In the genomic region with DNA sequence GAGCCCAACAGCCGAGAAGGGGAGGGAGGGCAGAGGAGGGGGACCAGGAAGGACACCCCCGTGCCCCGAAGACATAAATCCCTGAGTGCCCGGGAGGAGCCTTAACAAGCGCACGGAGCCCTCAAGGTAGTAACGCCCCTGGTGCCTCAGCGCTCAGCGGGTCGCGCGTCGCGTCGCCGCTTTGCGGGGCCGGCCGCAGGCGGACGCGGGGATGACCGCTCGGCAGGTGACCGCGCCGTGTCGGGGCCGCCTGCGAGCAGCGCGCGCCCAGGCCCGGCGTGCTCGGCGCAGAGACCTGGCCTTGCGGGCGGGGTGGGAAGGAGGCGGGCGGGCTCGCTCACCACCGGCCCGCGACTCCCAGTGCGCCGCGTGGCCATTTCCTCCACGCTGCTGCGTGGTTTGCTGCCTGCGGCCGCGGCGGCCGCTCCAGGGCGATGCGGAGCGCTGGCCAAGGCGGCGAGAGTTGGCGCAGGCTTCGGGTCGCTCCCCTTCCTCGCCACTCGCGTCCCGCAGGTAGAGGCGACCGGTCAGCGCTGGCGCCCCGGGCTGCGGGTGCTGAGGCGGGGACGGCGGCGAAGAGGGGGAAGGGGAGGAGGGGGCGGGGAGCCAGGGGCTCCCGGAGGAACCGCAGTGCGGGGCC, we compare ENCODE assay signal across 8 cellular contexts. TPM values are rescaled to one million over a fixed set of nuclear protein-coding genes. Genes with fewer than 3 reads are reported as not detected.
DNase-seq lines count a peak whose midpoint lies in the region; ATAC-seq and TF ChIP-seq lines count a peak whose summit lies in the region.

No MANE protein-coding gene starts in this region.

- peak overlapping the region; percentile 85 for H3K4me3 Mint-ChIP-seq in mesothelial cell of epicardium

- peak; percentile 83 for DNase-seq in DMS53 (lab: John Stamatoyannopoulos, UW)
- DNase-seq in DMS53 treated with DMSO at 0.1 percent for 48 hours (lab: John Stamatoyannopoulos, UW; ENCODE audit: unreplicated experiment), result no peak
- no peak for DNase-seq in Panc1 (ENCODE audit: low read depth, low spot score)
- no peak for DNase-seq in effector memory CD4-positive, alpha-beta T cell
- peak; percentile 30 to 54 for DNase-seq in mesothelial cell of epicardium (ENCODE audit: low spot score in 2 of 2, unreplicated experiment in 2 of 2)
- DNase-seq in uterus, result peak in 1 of 2 donors; percentile 16
- no peak for DNase-seq in H4 (ENCODE audit: low spot score)

- peak overlapping the region; percentile 73 for H3K27ac Mint-ChIP-seq in mesothelial cell of epicardium

- CTCF ChIA-PET in HEK293 (lab: Yijun Ruan, JAX), result interaction anchor here (0.7 kb wide), 1 partner anchor 912 kb away, joined by 3 read pairs; no protein-coding TSS in a partner anchor
- CTCF ChIA-PET in Panc1 (lab: Charles Lee), result no interaction called here

- ATAC-seq in Panc1, result peak; percentile 71

- POLR2A ChIA-PET in HEK293 (lab: Yijun Ruan, JAX) (no interaction called here), Panc1 (lab: Charles Lee) (no interaction called here)

- H3K36me3 ChIP-seq in HEK293 (ENCODE audit: control insufficient read depth in 2 of 2, insufficient read depth in 1 of 2, low read length in 2 of 2) (no peaks in the 10 kb centered on the region), Panc1 (ENCODE audit: control insufficient read depth, insufficient read depth, low read length) (no peaks in the 10 kb centered on the region; the same call in 1 of the 2 replicates), uterus (no peaks in the 10 kb centered on the region)
- no peaks in the 10 kb centered on the region for H3K36me3 ChIP-seq in effector memory CD4-positive, alpha-beta T cell (ENCODE audit: control insufficient read depth, insufficient read depth, low read length)

- no peaks in the 10 kb centered on the region for H3K9me3 Mint-ChIP-seq in mesothelial cell of epicardium

- H3K9me3 ChIP-seq in HEK293 (ENCODE audit: control insufficient read depth, insufficient read depth, low read depth, low read length) (no peaks in the 10 kb centered on the region), Panc1 (ENCODE audit: control insufficient read depth, insufficient read depth, low read depth, low read length) (no peaks in the 10 kb centered on the region), uterus (no peaks in the 10 kb centered on the region)
- no peaks in the 10 kb centered on the region for H3K9me3 ChIP-seq in effector memory CD4-positive, alpha-beta T cell (ENCODE audit: control insufficient read depth, low read length)

- TF ChIP-seq CTCF in HEK293 (tag by site-specific recombination; IDR thresholded peaks at IDR 0.05) (no peak), Panc1 (IDR thresholded peaks at IDR 0.05) (no peak), mesothelial cell of epicardium (IDR thresholded peaks at IDR 0.05; ENCODE audit: unreplicated experiment) (no peak), uterus (IDR thresholded peaks at IDR 0.05) (no peak)

- H3K4me3 ChIP-seq in HEK293 (ENCODE audit: low read depth, low read length), result peak overlapping the region; percentile 63
- H3K4me3 ChIP-seq in Panc1 (ENCODE audit: low read depth in 2 of 2, low read length in 2 of 2), result peak overlapping the region; percentile 37 to 55
- peak overlapping the region; percentile 51 for H3K4me3 ChIP-seq in effector memory CD4-positive, alpha-beta T cell (ENCODE audit: insufficient read depth, low read depth, low read length, poor library complexity, severe bottlenecking)
- H3K4me3 ChIP-seq in uterus, result peak overlapping the region; percentile 54 to 75

- H3K27ac ChIP-seq in HEK293 (ENCODE audit: extremely low read depth, low read depth, low read length), result peak overlapping the region; percentile 81
- no peak overlapping the region for H3K27ac ChIP-seq in Panc1 (ENCODE audit: low read length)
- H3K27ac ChIP-seq in effector memory CD4-positive, alpha-beta T cell (ENCODE audit: insufficient read depth, low read length, poor library complexity, severe bottlenecking), result no peak overlapping the region
- peak overlapping the region; percentile 72 to 79 for H3K27ac ChIP-seq in uterus

- BruUV-seq in Panc1 (replicated peaks; lab: Mats Ljungman, UMichigan), result no TSS peak

- H3K27me3 Mint-ChIP-seq in mesothelial cell of epicardium (ENCODE audit: low read depth), result peaks cover 45% of the 10 kb centered on the region

- in situ Hi-C loops in Panc1 (cut with HindIII; ENCODE audit: low pct_unique_long_range_greater_than_20kb, low sequenced_read_pairs), result no loop called here

- H3K4me1 Mint-ChIP-seq in mesothelial cell of epicardium, result peaks cover 14% of the 10 kb centered on the region

- no peaks in the 10 kb centered on the region for H3K4me1 ChIP-seq in HEK293 (ENCODE audit: control insufficient read depth, insufficient read depth, low read length)
- no peaks in the 10 kb centered on the region for H3K4me1 ChIP-seq in Panc1 (ENCODE audit: control insufficient read depth, insufficient read depth, low read length)
- H3K4me1 ChIP-seq in effector memory CD4-positive, alpha-beta T cell (ENCODE audit: control insufficient read depth, insufficient read depth, low read length, poor library complexity, severe bottlenecking), result peaks cover 4% of the 10 kb centered on the region
- H3K4me1 ChIP-seq in uterus, result no peaks in the 10 kb centered on the region

- H3K27me3 ChIP-seq in Panc1 (ENCODE audit: control insufficient read depth, insufficient read depth, low read length) (peaks cover 2% of the 10 kb centered on the region), uterus (no peaks in the 10 kb centered on the region)
- H3K27me3 ChIP-seq in effector memory CD4-positive, alpha-beta T cell (replicated peaks; ENCODE audit: control insufficient read depth, insufficient read depth, low read length, poor library complexity, severe bottlenecking), result no peaks in the 10 kb centered on the region

- intact Hi-C loops in Panc1 (cut with micrococcal nuclease; ENCODE audit: unreplicated experiment), result no loop called here
- intact Hi-C loops in uterus (cut with DNase I; ENCODE audit: low total_unique reads), result no loop called here

- TF ChIP-seq POLR2A in uterus (IDR thresholded peaks at IDR 0.05), result no peak

- H3K36me3 Mint-ChIP-seq in mesothelial cell of epicardium, result no peaks in the 10 kb centered on the region

TF ChIP-seq in HEK293, 187 proteins besides CTCF, POLR2A, EP300 and RAD21:
- TF ChIP-seq ZNF335 (tag by site-specific recombination; conservative IDR thresholded peaks at IDR 0.05), result no peak
- TF ChIP-seq ZIC2 (tag by site-specific recombination; IDR thresholded peaks at IDR 0.05), result 0 out of 2 replicates have a peak, but pooled peaks have one; percentile 29
- 0 out of 2 replicates have a peak, but pooled peaks have one; percentile 1 for TF ChIP-seq ZBTB17 (tag by site-specific recombination; IDR thresholded peaks at IDR 0.05)

RNA-seq across cellular contexts. Expression of gene CCSER1, which starts 0.6 kb away (rescaled TPM):
- total RNA-seq in Panc1 (2021; ENCODE audit: unreplicated experiment) (0.05 TPM), mesothelial cell of epicardium (5.3 to 7.2 TPM (median 6.3 TPM) in 3 replicates), uterus (10 to 100 TPM in 2 of 4 donors, 1 to 10 TPM in 2; 2.8 to 54.7 (median 11.9) TPM)
- not detected for polyA plus RNA-seq in Panc1 (2012; ENCODE audit: insufficient read length)
- 1.5 and 2.8 TPM in 2 replicates for total RNA-seq in H4 (2014; rRNA removed; shearing (Covaris generic))

Comparison
In these comparisons a context has a peak if more than half of its experiments do, and no peak if none do; other contexts are left out.
1. DNase-seq: peak in DMS53 (single experiment) and mesothelial cell of epicardium (2 of 2); none in DMS53 treated with DMSO at 0.1 percent for 48 hours (single experiment), Panc1 (single experiment), effector memory CD4-positive, alpha-beta T cell (0 of 3) and H4 (single experiment).
2. H3K27ac ChIP-seq: peak in HEK293 (single experiment) and uterus (2 of 2); none in Panc1 (single experiment) and effector memory CD4-positive, alpha-beta T cell (single experiment).
3. Peak in every context shown above with its lines, with median percentiles within 50 percentile points of each other: H3K4me3 ChIP-seq.